15 cellular contexts compared by ENCODE assay signal in genomic region chr16:72357860-72358259, GRCh38.
A peak's percentile ranks its signal among the peaks of the same experiment; 100 is the strongest.
DNase-seq lines count a peak whose midpoint lies in the region; ATAC-seq and TF ChIP-seq lines count a peak whose summit lies in the region.
"Had no signal": no experiment of that assay in that cellular context is flagged by ENCODE, and none has a peak within 500 bp of the region (broad histone marks: within the 10 kb centered on the region; RNA-seq: fewer than 3 reads in every experiment).

No MANE protein-coding gene starts in this region.

- no peak overlapping the region for H3K4me3 ChIP-seq in fibroblast of lung (replicated peaks in 1 of 4; ENCODE audit: control extremely low read depth in 1 of 4, insufficient read depth in 1 of 4, low read depth in 3 of 4, low read length in 4 of 4)
- H3K4me3 ChIP-seq: A549, BLaER1 had no signal

- H2AFZ ChIP-seq in fibroblast of lung (ENCODE audit: low read length) = no peak overlapping the region

- H3K4me1 ChIP-seq in fibroblast of lung (ENCODE audit: control insufficient read depth, extremely low read depth, insufficient read depth, low read length) = no peaks in the 10 kb centered on the region
- H3K4me1 ChIP-seq: A549, BLaER1, Caco-2 had no signal

- peaks cover 3% of the 10 kb centered on the region for H3K27me3 Mint-ChIP-seq in glutamatergic neuron (ENCODE audit: unreplicated experiment)
- H3K27me3 Mint-ChIP-seq: CD8-positive, alpha-beta memory T cell; IgD-negative memory B cell had no signal

- H3K4me1 Mint-ChIP-seq in glutamatergic neuron (ENCODE audit: low read depth, unreplicated experiment) = no peaks in the 10 kb centered on the region
- H3K4me1 Mint-ChIP-seq: CD8-positive, alpha-beta memory T cell; IgD-negative memory B cell had no signal

- DNase-seq in amniotic epithelial cell (ENCODE audit: low read depth) (peak; percentile 93), fibroblast of lung (ENCODE audit: low read depth in 2 of 2) (peak; percentile 6 to 76), iris pigment epithelial cell (ENCODE audit: low read depth) (peak; percentile 66), HUDEP-2 (lab: John Stamatoyannopoulos, UW; ENCODE audit: unreplicated experiment in 76 of 76) (no peak), AML-193 (lab: John Stamatoyannopoulos, UW) (no peak), glutamatergic neuron (no peak)
- DNase-seq: Caco-2; CD8-positive, alpha-beta memory T cell; DMS53; GF-D8 had no signal

- no peaks in the 10 kb centered on the region for H3K36me3 ChIP-seq in fibroblast of lung (ENCODE audit: control insufficient read depth, insufficient read depth, low read length)
- H3K36me3 ChIP-seq: BLaER1 had no signal

- H3K27ac ChIP-seq in fibroblast of lung (ENCODE audit: insufficient read depth, low read length) = no peak overlapping the region
- H3K27ac ChIP-seq: A549, BLaER1, HL-60 had no signal

- no peaks in the 10 kb centered on the region for H3K36me3 Mint-ChIP-seq in glutamatergic neuron (ENCODE audit: unreplicated experiment)
- H3K36me3 Mint-ChIP-seq: CD8-positive, alpha-beta memory T cell; IgD-negative memory B cell had no signal

- no peak overlapping the region for H3K27ac Mint-ChIP-seq in glutamatergic neuron (ENCODE audit: unreplicated experiment)
- H3K27ac Mint-ChIP-seq: CD8-positive, alpha-beta memory T cell; IgD-negative memory B cell had no signal

- H3K9ac ChIP-seq in fibroblast of lung (ENCODE audit: insufficient read depth, low read length) = no peak overlapping the region
- H3K9ac ChIP-seq: BLaER1 had no signal

- TF ChIP-seq CTCF in fibroblast of lung (conservative IDR thresholded peaks at IDR 0.05 in 1 of 2, IDR thresholded peaks at IDR 0.05 in 1 of 2; ENCODE audit: low read depth in 1 of 2, low read length in 2 of 2) (no peak), glutamatergic neuron (IDR thresholded peaks at IDR 0.05; ENCODE audit: partially characterized antibody, unreplicated experiment) (no peak)

- ATAC-seq in GM21825 (IDR thresholded peaks at IDR 0.05; ENCODE audit: unreplicated experiment) = no peak
- ATAC-seq: A549 had no signal

- H3K27me3 ChIP-seq in fibroblast of lung (ENCODE audit: control insufficient read depth, insufficient read depth, low read length) = no peaks in the 10 kb centered on the region
- H3K27me3 ChIP-seq: BLaER1 had no signal

- no peaks in the 10 kb centered on the region for H3K9me3 ChIP-seq in fibroblast of lung (ENCODE audit: control insufficient read depth, insufficient read depth, low read depth, low read length)
- H3K9me3 ChIP-seq: A549, BLaER1, Caco-2 had no signal

- H3K4me2 ChIP-seq in fibroblast of lung (ENCODE audit: extremely low read depth, insufficient read depth, low read length) = no peak overlapping the region
- H3K4me2 ChIP-seq: A549, BLaER1 had no signal

- no peak overlapping the region for H3K4me3 Mint-ChIP-seq in glutamatergic neuron (ENCODE audit: unreplicated experiment)
- H3K4me3 Mint-ChIP-seq: CD8-positive, alpha-beta memory T cell; IgD-negative memory B cell had no signal

- no peaks in the 10 kb centered on the region for H3K79me2 ChIP-seq in fibroblast of lung (ENCODE audit: control insufficient read depth, insufficient read depth, low read length)

- no peaks in the 10 kb centered on the region for H3K9me3 Mint-ChIP-seq in glutamatergic neuron (ENCODE audit: unreplicated experiment)

- no peaks in the 10 kb centered on the region for H4K20me1 ChIP-seq in fibroblast of lung (ENCODE audit: control insufficient read depth, extremely low read depth, insufficient read depth, low read length)
- H4K20me1 ChIP-seq: BLaER1 had no signal

Comparison
In these comparisons a context has a peak if more than half of its experiments do, and no peak if none do; other contexts are left out.
1. DNase-seq: peak in amniotic epithelial cell (single experiment), fibroblast of lung (2 of 2) and iris pigment epithelial cell (single experiment); none in HUDEP-2 (0 of 76), AML-193 (0 of 2) and glutamatergic neuron (single experiment).